ENCODE assay signal across 25 cellular contexts in genomic region chr19:6455924-6456323, GRCh38. TPM values are rescaled to one million over a fixed set of nuclear protein-coding genes. Genes with fewer than 3 reads are reported as not detected.
A peak's percentile ranks its signal among the peaks of the same experiment; 100 is the strongest.
DNase-seq lines count a peak whose midpoint lies in the region; ATAC-seq and TF ChIP-seq lines count a peak whose summit lies in the region.
"Had no signal": no experiment of that assay in that cellular context is flagged by ENCODE, and none has a peak within 500 bp of the region (broad histone marks: within the 10 kb centered on the region; RNA-seq: fewer than 3 reads in every experiment).

No MANE protein-coding gene starts in this region.

- no peak overlapping the region for H2AFZ ChIP-seq in trophoblast cell (ENCODE audit: insufficient read depth, low read length, poor library complexity)
- H2AFZ ChIP-seq: GM23338 had no signal

- peaks cover 7% of the 10 kb centered on the region for H3K9me3 Mint-ChIP-seq in neural crest cell

- TF ChIP-seq CTCF in HEK293 (tag by site-specific recombination; IDR thresholded peaks at IDR 0.05) (no peak), neural crest cell (conservative IDR thresholded peaks at IDR 0.05) (no peak)

- H3K27ac ChIP-seq in HEK293 (ENCODE audit: extremely low read depth, low read depth, low read length) (no peak overlapping the region), trophoblast cell (ENCODE audit: low read depth, low read length) (no peak overlapping the region), mesendoderm (ENCODE audit: low read depth, low read length) (no peak overlapping the region)
- H3K27ac ChIP-seq: A549 had no signal

- no peaks in the 10 kb centered on the region for H3K9me3 ChIP-seq in HEK293 (ENCODE audit: control insufficient read depth, insufficient read depth, low read depth, low read length)
- H3K9me3 ChIP-seq in trophoblast cell (ENCODE audit: insufficient read depth, low read depth, low read length), result peaks cover 9% of the 10 kb centered on the region
- H3K9me3 ChIP-seq: A549 had no signal

- CTCF ChIA-PET in HEK293 (lab: Yijun Ruan, JAX), result no interaction called here

- H3K56ac ChIP-seq in mesendoderm (ENCODE audit: low read length), result no peak overlapping the region

- H2BK5ac ChIP-seq in trophoblast cell (ENCODE audit: low read depth, low read length, poor library complexity) (no peak overlapping the region), mesendoderm (ENCODE audit: low read length) (no peak overlapping the region)

- no peak overlapping the region for H4K91ac ChIP-seq in trophoblast cell (ENCODE audit: low read depth, low read length)

- H3K79me2 ChIP-seq in trophoblast cell (ENCODE audit: control insufficient read depth, insufficient read depth, low read length, poor library complexity), result peaks cover 3% of the 10 kb centered on the region
- H3K79me2 ChIP-seq in mesendoderm (ENCODE audit: control insufficient read depth, insufficient read depth, low read length), result no peaks in the 10 kb centered on the region

- no peak overlapping the region for H2AK5ac ChIP-seq in trophoblast cell (ENCODE audit: low read length)
- H2AK5ac ChIP-seq in mesendoderm (ENCODE audit: low read length), result no peak overlapping the region

- peak overlapping the region; percentile 41 for H3K4me3 Mint-ChIP-seq in neural crest cell
- H3K4me3 Mint-ChIP-seq: GM23338, H9, HFFc6 had no signal

- no peak overlapping the region for H3K4ac ChIP-seq in trophoblast cell (ENCODE audit: low read depth, low read length)
- no peak overlapping the region for H3K4ac ChIP-seq in mesendoderm (ENCODE audit: low read depth, low read length)

- H3K4me1 ChIP-seq in HEK293 (ENCODE audit: control insufficient read depth, insufficient read depth, low read length), result no peaks in the 10 kb centered on the region
- H3K4me1 ChIP-seq in trophoblast cell (ENCODE audit: control insufficient read depth in 1 of 2, insufficient read depth in 2 of 2, low read length in 2 of 2), result peaks cover 7 to 9% of the 10 kb centered on the region in 2 experiments
- H3K4me1 ChIP-seq in mesendoderm (ENCODE audit: control insufficient read depth, low read depth, low read length), result no peaks in the 10 kb centered on the region

- H2BK120ac ChIP-seq in trophoblast cell (ENCODE audit: insufficient read depth, low read length, poor library complexity) (no peak overlapping the region), mesendoderm (ENCODE audit: low read depth, low read length) (no peak overlapping the region)

- DNase-seq in neural crest cell (ENCODE audit: low read depth, low spot score) (no peak), trophoblast cell (no peak), mesendoderm (no peak), NCI-H2171 (lab: John Stamatoyannopoulos, UW) (no peak)
- DNase-seq in stimulated activated naive CD8-positive, alpha-beta T cell treated with anti-CD3 and anti-CD28 coated beads, Interleukin-15, Interleukin-2, amounts not matched to agents 100 U/mL and 50 U/mL, for 24 hours, result no peak
- DNase-seq: 8988T; ACHN; AML-193; C1 segment of cervical spinal cord; Calu3; CD4-positive, alpha-beta memory T cell; COR-L47; DMS53; DMS79 treated with DMSO at 0.1 percent for 48 hours; GF-D8; H9; HFFc6 had no signal

- H3K14ac ChIP-seq in trophoblast cell (ENCODE audit: low read length), result no peak overlapping the region

- H2BK12ac ChIP-seq in trophoblast cell (ENCODE audit: low read length), result no peak overlapping the region

- no peak overlapping the region for H2BK15ac ChIP-seq in mesendoderm (replicated peaks; ENCODE audit: low read depth)

- no peak overlapping the region for H3K18ac ChIP-seq in trophoblast cell (ENCODE audit: low read length)
- no peak overlapping the region for H3K18ac ChIP-seq in mesendoderm (ENCODE audit: low read length)

- H3K27me3 ChIP-seq in trophoblast cell (ENCODE audit: insufficient read depth, low read length), result no peaks in the 10 kb centered on the region
- no peaks in the 10 kb centered on the region for H3K27me3 ChIP-seq in mesendoderm (ENCODE audit: insufficient read depth, low read length, poor library complexity)

- H3K27ac Mint-ChIP-seq in neural crest cell (ENCODE audit: unreplicated experiment), result no peak overlapping the region
- H3K27ac Mint-ChIP-seq: CD4-positive, alpha-beta memory T cell; GM23338; H9; HFFc6 had no signal

- no peak overlapping the region for H3K9ac ChIP-seq in trophoblast cell (ENCODE audit: low read length)
- H3K9ac ChIP-seq in mesendoderm (ENCODE audit: low read length), result no peak overlapping the region

- no peak overlapping the region for H4K12ac ChIP-seq in trophoblast cell (ENCODE audit: low read depth, low read length)

- H3K23ac ChIP-seq in trophoblast cell (ENCODE audit: low read length) (no peak overlapping the region), mesendoderm (ENCODE audit: low read length) (no peak overlapping the region)

- peaks cover 39% of the 10 kb centered on the region for H3K36me3 Mint-ChIP-seq in neural crest cell (ENCODE audit: low read depth)

- H3K4me3 ChIP-seq in HEK293 (ENCODE audit: low read depth, low read length) (no peak overlapping the region), trophoblast cell (ENCODE audit: low read depth, low read length) (peak overlapping the region; percentile 20), mesendoderm (ENCODE audit: low read length) (no peak overlapping the region)
- H3K4me3 ChIP-seq: A549, GM23338 had no signal

- H3K27me3 Mint-ChIP-seq in neural crest cell (ENCODE audit: low read depth), result peaks cover 3% of the 10 kb centered on the region
- H3K27me3 Mint-ChIP-seq: CD4-positive, alpha-beta memory T cell had no signal

- POLR2A ChIA-PET in HEK293 (lab: Yijun Ruan, JAX), result no interaction called here

- H3K4me2 ChIP-seq in trophoblast cell (ENCODE audit: low read length) (no peak overlapping the region), mesendoderm (ENCODE audit: low read length) (no peak overlapping the region)
- H3K4me2 ChIP-seq: A549, GM23338 had no signal

- H3K79me1 ChIP-seq in trophoblast cell (ENCODE audit: low read length), result peaks cover 2% of the 10 kb centered on the region
- H3K79me1 ChIP-seq in mesendoderm (ENCODE audit: low read length), result no peaks in the 10 kb centered on the region

- ATAC-seq in stimulated activated naive CD8-positive, alpha-beta T cell treated with anti-CD3 and anti-CD28 coated beads, Interleukin-15, Interleukin-2, amounts not matched to agents 100 U/mL and 50 U/mL, for 24 hours, result no peak
- ATAC-seq: A549, GM23338, HCT116 had no signal

- H4K8ac ChIP-seq in trophoblast cell (ENCODE audit: low read depth, low read length) (no peak overlapping the region), mesendoderm (ENCODE audit: low read depth, low read length) (no peak overlapping the region)

- WGBS in trophoblast cell (ENCODE audit: extremely low coverage, insufficient coverage, insufficient read length), result no CpG with 5 or more reads among the region's 15 CpGs
- WGBS in mesendoderm (ENCODE audit: extremely low coverage, insufficient coverage, low lambda C conversion rate), result no CpG with 5 or more reads among the region's 15 CpGs

- peaks cover 0 to 60% of the 10 kb centered on the region in 2 experiments; a peak in 2 of 3 replicates for H3K36me3 ChIP-seq in HEK293 (ENCODE audit: control insufficient read depth in 2 of 2, insufficient read depth in 1 of 2, low read length in 2 of 2)
- H3K36me3 ChIP-seq in trophoblast cell (ENCODE audit: control insufficient read depth in 1 of 2, insufficient read depth in 2 of 2, low read length in 2 of 2), result peaks cover 15% of the 10 kb centered on the region in 2 experiments
- no peaks in the 10 kb centered on the region for H3K36me3 ChIP-seq in mesendoderm (ENCODE audit: control insufficient read depth, insufficient read depth, low read length)

- no peak overlapping the region for H4K5ac ChIP-seq in mesendoderm (ENCODE audit: low read length)

- H3K4me1 Mint-ChIP-seq in neural crest cell, result peaks cover 20% of the 10 kb centered on the region

RNA-seq across cellular contexts. Expression of gene SLC25A23, which starts 3.7 kb away (rescaled TPM):
- 72.2 and 73.2 TPM in 2 replicates for total RNA-seq in neural crest cell
- 33.1 and 33.5 TPM in 2 replicates for polyA plus RNA-seq in trophoblast cell (2013)
- 41.8 TPM for polyA plus RNA-seq in mesendoderm (2013, experiment 1 of 2)
- 45.1 TPM for polyA plus RNA-seq in mesendoderm (2013, experiment 2 of 2)

RNA-seq across cellular contexts. Expression of gene CRB3, which starts 8.1 kb away (rescaled TPM):
- not detected in 2 replicates for total RNA-seq in neural crest cell
- 24.9 and 27.6 TPM in 2 replicates for polyA plus RNA-seq in trophoblast cell (2013)
- 14.0 TPM for polyA plus RNA-seq in mesendoderm (2013, experiment 1 of 2)
- polyA plus RNA-seq in mesendoderm (2013, experiment 2 of 2), result 13.5 TPM
- total RNA-seq: Daoy, G401, H4, HFFc6 had no signal
- polyA plus RNA-seq: BJ had no signal

RNA-seq across cellular contexts. Expression of gene SLC25A41, which starts 22.4 kb away (rescaled TPM):
- total RNA-seq in neural crest cell, result 1.2 and 1.6 TPM in 2 replicates
- 0.08 and 0.14 TPM in 2 replicates for polyA plus RNA-seq in trophoblast cell (2013)
- 0.10 TPM for polyA plus RNA-seq in mesendoderm (2013, experiment 1 of 2)
- polyA plus RNA-seq in mesendoderm (2013, experiment 2 of 2), result 0.06 TPM
- total RNA-seq: CD4-positive, alpha-beta memory T cell; Daoy; H4; HFFc6 had no signal
- polyA plus RNA-seq: CD4-positive, alpha-beta memory T cell had no signal

RNA-seq across cellular contexts. Expression of gene DENND1C, which starts 25.7 kb away (rescaled TPM):
- total RNA-seq in neural crest cell, result not detected in 2 replicates
- polyA plus RNA-seq in trophoblast cell (2013), result 0.06 and 0.08 TPM in 2 replicates
- 1.5 TPM for polyA plus RNA-seq in mesendoderm (2013, experiment 1 of 2)
- 1.5 TPM for polyA plus RNA-seq in mesendoderm (2013, experiment 2 of 2)
- total RNA-seq: Calu3, Daoy, G401, HFFc6 had no signal

RNA-seq across cellular contexts. Expression of gene KHSRP, which starts 31.3 kb away (rescaled TPM):
- 678 and 690 TPM in 2 replicates for total RNA-seq in neural crest cell
- polyA plus RNA-seq in trophoblast cell (2013), result 255 and 259 TPM in 2 replicates
- polyA plus RNA-seq in mesendoderm (2013, experiment 1 of 2), result 333 TPM
- 329 TPM for polyA plus RNA-seq in mesendoderm (2013, experiment 2 of 2)
